Comparison of ENCODE assay signal across 8 cellular contexts in the genomic region with DNA sequence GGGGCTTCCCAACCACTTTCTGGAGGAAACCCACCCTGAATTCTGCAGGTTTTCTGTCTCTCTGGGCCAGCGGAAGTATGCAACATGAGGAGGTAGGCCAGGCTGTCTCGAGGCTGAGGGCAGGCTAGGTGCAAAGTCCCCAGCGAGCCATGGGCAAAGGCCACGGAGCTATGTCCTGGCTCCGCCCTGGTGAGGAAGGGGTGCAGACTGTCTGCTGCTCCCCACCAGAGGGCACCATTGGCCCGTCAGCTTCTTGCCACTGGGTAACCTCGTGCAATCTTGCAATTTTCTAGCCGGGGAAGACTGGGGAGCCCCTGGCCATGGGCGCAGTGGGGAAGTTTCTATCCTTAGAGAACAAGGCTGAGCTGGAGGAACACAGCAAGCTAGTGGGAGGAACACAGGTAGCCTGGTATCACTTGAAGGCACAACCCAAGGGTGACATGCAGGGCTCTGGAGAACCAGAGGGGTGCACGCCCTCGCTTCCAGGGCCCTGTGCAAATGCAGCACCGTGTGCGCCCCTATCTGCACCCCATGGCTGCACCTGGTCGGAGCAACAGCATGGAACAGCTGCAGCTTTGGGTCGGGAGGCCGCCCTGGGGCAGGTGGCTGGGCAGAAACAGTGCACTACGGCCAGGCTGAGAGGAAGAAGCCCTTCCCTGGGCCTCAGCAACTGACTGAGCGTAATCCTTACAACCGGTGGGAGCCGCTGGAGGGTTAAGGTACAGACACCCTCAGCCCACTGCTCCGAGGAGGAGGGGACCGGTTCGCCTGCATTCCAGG.
DNase-seq lines count a peak whose midpoint lies in the region; ATAC-seq lines count a peak whose summit lies in the region.

No MANE protein-coding gene starts in this region.

- H3K4me1 Mint-ChIP-seq in central memory CD8-positive, alpha-beta T cell, result peaks cover 79% of the 10 kb centered on the region

- no peaks in the 10 kb centered on the region for H3K9me3 Mint-ChIP-seq in central memory CD8-positive, alpha-beta T cell

- H3K4me3 Mint-ChIP-seq in central memory CD8-positive, alpha-beta T cell, result peak overlapping the region; percentile 70

- H3K27ac Mint-ChIP-seq in central memory CD8-positive, alpha-beta T cell (ENCODE audit: low read depth), result peak overlapping the region; percentile 65

- peaks cover 22% of the 10 kb centered on the region for H3K36me3 Mint-ChIP-seq in central memory CD8-positive, alpha-beta T cell (ENCODE audit: insufficient read depth)

- ATAC-seq in GM18502 (IDR thresholded peaks at IDR 0.05; ENCODE audit: poor library complexity, unreplicated experiment) (peak; percentile 66), HG03103 (IDR thresholded peaks at IDR 0.05; ENCODE audit: low read depth, unreplicated experiment) (peak; percentile 70), HG02840 (IDR thresholded peaks at IDR 0.05; ENCODE audit: low FRiP score, unreplicated experiment) (no peak)
- ATAC-seq in activated CD4-positive, CD25-positive, alpha-beta regulatory T cell treated with anti-CD3 and anti-CD28 coated beads, Interleukin-2, amount 50 U/mL, for 24 hours, result peak; percentile 72 to 78
- ATAC-seq in central memory CD8-positive, alpha-beta T cell (replicated peaks; ENCODE audit: extremely low read depth, poor library complexity, severe bottlenecking), result peak; percentile 77

- no peaks in the 10 kb centered on the region for H3K27me3 Mint-ChIP-seq in central memory CD8-positive, alpha-beta T cell

- DNase-seq in NCI-H226 (peak; percentile 61), islet precursor cell (peak; percentile 99)
- DNase-seq in central memory CD8-positive, alpha-beta T cell (ENCODE audit: low spot score in 2 of 2), result peak; percentile 78 to 79
- peak; percentile 84 to 90 (median 84) for DNase-seq in stimulated activated CD4-positive, alpha-beta T cell treated with anti-CD3 and anti-CD28 coated beads, Interleukin-12 subunit alpha, Interleukin-12 subunit beta, amount 100 ng/mL, for 48 hours (ENCODE audit: low read depth in 2 of 3, low spot score in 1 of 3)
